Comparison of ENCODE assay signal across 19 cellular contexts in genomic region chr22:46330426-46330825, GRCh38. TPM values are rescaled to one million over a fixed set of nuclear protein-coding genes. Genes with fewer than 3 reads are reported as not detected.
DNase-seq lines count a peak whose midpoint lies in the region; ATAC-seq and TF ChIP-seq lines count a peak whose summit lies in the region.
"Had no signal": no experiment of that assay in that cellular context is flagged by ENCODE, and none has a peak within 500 bp of the region (broad histone marks: within the 10 kb centered on the region; RNA-seq: fewer than 3 reads in every experiment).

No MANE protein-coding gene starts in this region.

- intact Hi-C loops in HCT116 (cut with micrococcal nuclease) (no loop called here), lower lobe of right lung (cut with DNase I) (no loop called here), spleen (cut with DNase I; ENCODE audit: low total_unique reads) (no loop called here)

- 93 to 97% (median 96%) methylated on average over 4 of the region's 4 CpGs for WGBS in spleen, 5 donors
- WGBS in mesenchymal stem cell = 100% methylated on average over 4 of the region's 4 CpGs

- H3K4me1 ChIP-seq in CD4-positive, CD25-positive, alpha-beta regulatory T cell (ENCODE audit: control insufficient read depth, insufficient read depth, low read length, poor library complexity, severe bottlenecking) = peaks cover 5% of the 10 kb centered on the region
- peaks cover 0 to 11% of the 10 kb centered on the region in 2 experiments; a peak in 3 of 4 replicates for H3K4me1 ChIP-seq in HCT116 (ENCODE audit: control insufficient read depth in 1 of 2, insufficient read depth in 2 of 2, low read length in 2 of 2)
- H3K4me1 ChIP-seq in lower lobe of right lung = peaks cover 6% of the 10 kb centered on the region
- H3K4me1 ChIP-seq in spleen = peaks cover 0 to 10% (median 6%) of the 10 kb centered on the region in 6 donors
- peaks cover 3% of the 10 kb centered on the region for H3K4me1 ChIP-seq in mesenchymal stem cell (ENCODE audit: control insufficient read depth, insufficient read depth, low read depth, low read length)
- H3K4me1 ChIP-seq: BE2C had no signal

- no peaks in the 10 kb centered on the region for H3K9me3 ChIP-seq in CD4-positive, CD25-positive, alpha-beta regulatory T cell (ENCODE audit: control insufficient read depth in 2 of 2, low read length in 2 of 2)
- no peaks in the 10 kb centered on the region for H3K9me3 ChIP-seq in HCT116 (ENCODE audit: control insufficient read depth in 1 of 2, insufficient read depth in 1 of 2, low read depth in 1 of 2, low read length in 2 of 2)
- no peaks in the 10 kb centered on the region for H3K9me3 ChIP-seq in lower lobe of right lung
- H3K9me3 ChIP-seq in spleen = no peaks in the 10 kb centered on the region
- H3K9me3 ChIP-seq in mesenchymal stem cell (ENCODE audit: control insufficient read depth, low read length) = no peaks in the 10 kb centered on the region
- H3K9me3 ChIP-seq: BE2C, BLaER1, Caco-2 had no signal

- no peak overlapping the region for H3K27ac ChIP-seq in CD4-positive, CD25-positive, alpha-beta regulatory T cell (ENCODE audit: insufficient read depth, low read length, poor library complexity, severe bottlenecking)
- H3K27ac ChIP-seq in HCT116 (ENCODE audit: low read depth, low read length) (no peak overlapping the region), lower lobe of right lung (no peak overlapping the region), spleen (no peak overlapping the region), mesenchymal stem cell (ENCODE audit: low read length, poor library complexity, severe bottlenecking) (no peak overlapping the region)
- H3K27ac ChIP-seq: BLaER1 had no signal

- H4K8ac ChIP-seq in mesenchymal stem cell (ENCODE audit: low read length) = no peak overlapping the region

- peak overlapping the region in 1 of 4 donors; percentile 74 for H3K4me3 Mint-ChIP-seq in CD4-positive, CD25-positive, alpha-beta regulatory T cell
- H3K4me3 Mint-ChIP-seq in chondrocyte (ENCODE audit: unreplicated experiment) = no peak overlapping the region
- H3K4me3 Mint-ChIP-seq: CD14-positive monocyte; CD4-positive, alpha-beta T cell; CD8-positive, alpha-beta T cell had no signal

- H2BK5ac ChIP-seq in mesenchymal stem cell (ENCODE audit: low read depth, low read length, poor library complexity, severe bottlenecking) = no peak overlapping the region

- H2BK120ac ChIP-seq in mesenchymal stem cell (ENCODE audit: low read depth, low read length) = no peak overlapping the region

- H3K23ac ChIP-seq in mesenchymal stem cell (ENCODE audit: low read length in 2 of 2) = no peak overlapping the region

- peaks cover 14% of the 10 kb centered on the region for H3K79me1 ChIP-seq in mesenchymal stem cell (replicated peaks; ENCODE audit: low read length, poor library complexity, severe bottlenecking)

- no peak for TF ChIP-seq RAD21 in HCT116 (IDR thresholded peaks at IDR 0.05; ENCODE audit: low read depth)

- no peaks in the 10 kb centered on the region for H3K27me3 Mint-ChIP-seq in CD4-positive, CD25-positive, alpha-beta regulatory T cell
- H3K27me3 Mint-ChIP-seq in chondrocyte (ENCODE audit: low read depth) = no peaks in the 10 kb centered on the region
- H3K27me3 Mint-ChIP-seq: CD4-positive, alpha-beta T cell had no signal

- RAD21 ChIA-PET in HCT116 (lab: Charles Lee; ENCODE audit: low non-redundant PET in 1 of 2, low total read pairs in 2 of 2, uncharacterized antibody in 2 of 2, unreplicated experiment in 2 of 2) = no interaction called here

- H3K9ac ChIP-seq in HCT116 (ENCODE audit: low read length) (no peak overlapping the region), mesenchymal stem cell (ENCODE audit: low read length) (no peak overlapping the region)
- H3K9ac ChIP-seq: BLaER1 had no signal

- H4K91ac ChIP-seq in mesenchymal stem cell (ENCODE audit: low read length) = no peak overlapping the region

- peaks cover 3% of the 10 kb centered on the region; the same call in 1 of the 2 replicates for H3K79me2 ChIP-seq in HCT116 (ENCODE audit: insufficient read depth, low read length)

- POLR2A ChIA-PET in HCT116 (lab: Charles Lee) = no interaction called here

- no peak overlapping the region for H3K4me2 ChIP-seq in HCT116 (ENCODE audit: low read length)
- H3K4me2 ChIP-seq in mesenchymal stem cell (ENCODE audit: low read length, poor library complexity, severe bottlenecking) = no peak overlapping the region
- H3K4me2 ChIP-seq: BLaER1 had no signal

- TF ChIP-seq CTCF in HCT116 (IDR thresholded peaks at IDR 0.05 in 2 of 3, conservative IDR thresholded peaks at IDR 0.05 in 1 of 3; ENCODE audit: borderline replicate concordance in 1 of 3, insufficient read depth in 1 of 3, low read depth in 2 of 3, low read length in 2 of 3) = no peak
- no peak for TF ChIP-seq CTCF in lower lobe of right lung (IDR thresholded peaks at IDR 0.05)
- TF ChIP-seq CTCF in spleen (IDR thresholded peaks at IDR 0.05 in 8 of 11, conservative IDR thresholded peaks at IDR 0.05 in 3 of 11) = no peak
- no peak for TF ChIP-seq CTCF in chondrocyte (IDR thresholded peaks at IDR 0.05)

- H3K9me2 ChIP-seq in HCT116 (ENCODE audit: insufficient read depth) = no peaks in the 10 kb centered on the region

- no peak overlapping the region for H2BK15ac ChIP-seq in mesenchymal stem cell (ENCODE audit: low read depth, poor library complexity, severe bottlenecking)

- H3K4me3 ChIP-seq in CD4-positive, CD25-positive, alpha-beta regulatory T cell (ENCODE audit: low read depth, low read length) = no peak overlapping the region
- H3K4me3 ChIP-seq in HCT116 (replicated peaks in 1 of 2; ENCODE audit: low read depth in 1 of 2, low read length in 2 of 2) (no peak overlapping the region), lower lobe of right lung (no peak overlapping the region), spleen (no peak overlapping the region), mesenchymal stem cell (ENCODE audit: insufficient read depth in 1 of 2, low read depth in 1 of 2, low read length in 2 of 2) (no peak overlapping the region)
- H3K4me3 ChIP-seq: BLaER1 had no signal

- no peak overlapping the region for H2BK12ac ChIP-seq in mesenchymal stem cell (ENCODE audit: low read length in 2 of 2)

- H3K27ac Mint-ChIP-seq in CD4-positive, CD25-positive, alpha-beta regulatory T cell = peak overlapping the region in 2 of 3 donors; percentile 12 to 42
- H3K27ac Mint-ChIP-seq in chondrocyte (ENCODE audit: unreplicated experiment) = no peak overlapping the region
- H3K27ac Mint-ChIP-seq: CD4-positive, alpha-beta T cell; CD8-positive, alpha-beta T cell had no signal

- no peaks in the 10 kb centered on the region for H3K36me3 Mint-ChIP-seq in CD4-positive, CD25-positive, alpha-beta regulatory T cell
- H3K36me3 Mint-ChIP-seq in chondrocyte (ENCODE audit: low read depth) = no peaks in the 10 kb centered on the region
- H3K36me3 Mint-ChIP-seq: CD8-positive, alpha-beta T cell had no signal

- H3K4ac ChIP-seq in mesenchymal stem cell (ENCODE audit: low read depth in 1 of 2, low read length in 2 of 2) = no peak overlapping the region

- CTCF ChIA-PET in HCT116 (lab: Charles Lee) = no interaction called here

- ATAC-seq in CD4-positive, CD25-positive, alpha-beta regulatory T cell (ENCODE audit: low read depth in 2 of 2) = no peak
- ATAC-seq in HCT116 (no peak), lower lobe of right lung (no peak)
- ATAC-seq: CD8-positive, alpha-beta T cell had no signal

- no peak overlapping the region for H2AK5ac ChIP-seq in mesenchymal stem cell (ENCODE audit: low read length, severe bottlenecking)

- no peak overlapping the region for H3K18ac ChIP-seq in mesenchymal stem cell (ENCODE audit: low read depth in 1 of 2, low read length in 2 of 2)

- H3K4me1 Mint-ChIP-seq in CD4-positive, CD25-positive, alpha-beta regulatory T cell = peaks cover 0 to 8% (median 0%) of the 10 kb centered on the region in 4 donors
- H3K4me1 Mint-ChIP-seq in chondrocyte (ENCODE audit: low read depth) = peaks cover 3% of the 10 kb centered on the region

- H4K20me1 ChIP-seq in HCT116 (ENCODE audit: insufficient read depth) = no peaks in the 10 kb centered on the region
- H4K20me1 ChIP-seq: BLaER1 had no signal

- H2AFZ ChIP-seq in HCT116 (ENCODE audit: low read depth, low read length, poor library complexity, severe bottlenecking) (no peak overlapping the region), mesenchymal stem cell (ENCODE audit: low read depth, low read length) (no peak overlapping the region)

- no peak overlapping the region for H3K14ac ChIP-seq in mesenchymal stem cell (ENCODE audit: low read length in 2 of 2)

- BruUV-seq in HCT116 (replicated peaks; lab: Mats Ljungman, UMichigan) = TSS peak; percentile 43

- H3K36me3 ChIP-seq in CD4-positive, CD25-positive, alpha-beta regulatory T cell (ENCODE audit: control insufficient read depth, insufficient read depth, low read length) = no peaks in the 10 kb centered on the region
- H3K36me3 ChIP-seq in HCT116 (ENCODE audit: control insufficient read depth in 1 of 2, insufficient read depth in 2 of 2, low read length in 2 of 2) (peaks cover 32 to 38% of the 10 kb centered on the region in 2 experiments; a peak in 3 of 4 replicates), lower lobe of right lung (no peaks in the 10 kb centered on the region), spleen (peaks cover 0 to 70% (median 0%) of the 10 kb centered on the region in 6 donors), mesenchymal stem cell (ENCODE audit: control insufficient read depth in 1 of 2, insufficient read depth in 2 of 2, low read depth in 1 of 2, low read length in 2 of 2) (peaks cover 3 to 48% of the 10 kb centered on the region in 2 experiments)

- no peaks in the 10 kb centered on the region for H3K27me3 ChIP-seq in CD4-positive, CD25-positive, alpha-beta regulatory T cell (ENCODE audit: control insufficient read depth, insufficient read depth, low read length)
- no peaks in the 10 kb centered on the region for H3K27me3 ChIP-seq in HCT116 (ENCODE audit: insufficient read depth, low read length)
- H3K27me3 ChIP-seq in lower lobe of right lung (ENCODE audit: low read depth) = no peaks in the 10 kb centered on the region
- no peaks in the 10 kb centered on the region for H3K27me3 ChIP-seq in spleen (replicated peaks in 1 of 7)
- no peaks in the 10 kb centered on the region for H3K27me3 ChIP-seq in mesenchymal stem cell (ENCODE audit: control insufficient read depth in 1 of 2, insufficient read depth in 1 of 2, low read length in 2 of 2)
- H3K27me3 ChIP-seq: BE2C, BLaER1 had no signal

- no peak for TF ChIP-seq POLR2A in HCT116 (IDR thresholded peaks at IDR 0.05; ENCODE audit: borderline replicate concordance, extremely low read depth, insufficient read depth, insufficient read length)
- no peak for TF ChIP-seq POLR2A in spleen (IDR thresholded peaks at IDR 0.05)

- H3K9me3 Mint-ChIP-seq in CD4-positive, CD25-positive, alpha-beta regulatory T cell = no peaks in the 10 kb centered on the region
- no peaks in the 10 kb centered on the region for H3K9me3 Mint-ChIP-seq in chondrocyte (ENCODE audit: low read depth)
- H3K9me3 Mint-ChIP-seq: CD14-positive monocyte; CD4-positive, alpha-beta T cell; CD8-positive, alpha-beta T cell had no signal

- no peak for DNase-seq in CD4-positive, CD25-positive, alpha-beta regulatory T cell
- no peak for DNase-seq in HCT116 (ENCODE audit: low read depth, low spot score)
- peak; percentile 11 for DNase-seq in lower lobe of right lung
- peak; percentile 25 for DNase-seq in spleen
- no peak for DNase-seq in mesenchymal stem cell
- no peak for DNase-seq in chondrocyte (ENCODE audit: low spot score)
- no peak for DNase-seq in T-helper 9 cell
- DNase-seq: 8988T; ACHN; BE2C; C1 segment of cervical spinal cord; Caco-2; Calu3; CD4-positive, alpha-beta T cell; CD8-positive, alpha-beta T cell; DMS79 treated with DMSO at 0.1 percent for 48 hours; GF-D8 had no signal

RNA-seq across cellular contexts. Expression of gene TRMU, which starts 5.1 kb away (rescaled TPM):
- 63.3 TPM for total RNA-seq in CD4-positive, CD25-positive, alpha-beta regulatory T cell
- 10 to 100 TPM; 11.0 to 17.8 (median 16.4) TPM for polyA plus RNA-seq in CD4-positive, CD25-positive, alpha-beta regulatory T cell
- 65.4 TPM for total RNA-seq in HCT116 (2021; ENCODE audit: unreplicated experiment)
- polyA plus RNA-seq in HCT116 (2012) = 41.2 and 47.6 TPM in 2 replicates
- 33.5 TPM for total RNA-seq in lower lobe of right lung
- 10 to 100 TPM; 43.1 to 59.6 (median 49.8) TPM for total RNA-seq in spleen
- 10 to 100 TPM; 23.7 to 32.4 (median 25.0) TPM for polyA plus RNA-seq in spleen
- 15.7 TPM for polyA plus RNA-seq in mesenchymal stem cell (2013, experiment 1 of 2)
- 15.2 TPM for polyA plus RNA-seq in mesenchymal stem cell (2013, experiment 2 of 2)
- 26.5 to 39.2 TPM (median 27.3 TPM) in 3 replicates for total RNA-seq in chondrocyte

RNA-seq across cellular contexts. Expression of gene GTSE1, which starts 33.8 kb away (rescaled TPM):
- 1.3 TPM for total RNA-seq in CD4-positive, CD25-positive, alpha-beta regulatory T cell
- under 1 TPM in 3 of 4 donors, not detected in 1; 0.17 to 0.73 (median 0.21) TPM for polyA plus RNA-seq in CD4-positive, CD25-positive, alpha-beta regulatory T cell
- 46.1 TPM for total RNA-seq in HCT116 (2021; ENCODE audit: unreplicated experiment)
- 23.9 and 32.8 TPM in 2 replicates for polyA plus RNA-seq in HCT116 (2012)
- total RNA-seq in lower lobe of right lung = 1.4 TPM
- total RNA-seq in spleen = 1 to 10 TPM; 1.3 to 5.2 (median 3.2) TPM
- polyA plus RNA-seq in spleen = 1 to 10 TPM; 1.3 to 4.9 (median 2.8) TPM
- 3.9 TPM for polyA plus RNA-seq in mesenchymal stem cell (2013, experiment 1 of 2)
- 3.8 TPM for polyA plus RNA-seq in mesenchymal stem cell (2013, experiment 2 of 2)
- 7.2 to 8.2 TPM (median 7.3 TPM) in 3 replicates for total RNA-seq in chondrocyte
- polyA plus RNA-seq: CD14-positive monocyte had no signal

Comparison
In these comparisons a context has a peak if more than half of its experiments do, and no peak if none do; other contexts are left out.
1. DNase-seq: peak in lower lobe of right lung (single experiment) and spleen (single experiment); none in CD4-positive, CD25-positive, alpha-beta regulatory T cell (0 of 3), HCT116 (single experiment), mesenchymal stem cell (single experiment), chondrocyte (single experiment) and T-helper 9 cell (single experiment).